In genomic region chr9:98998441-98999151, GRCh38 we compare ENCODE assay signal across 8 cellular contexts. TPM values are rescaled to one million over a fixed set of nuclear protein-coding genes. Genes with fewer than 3 reads are reported as not detected.
DNase-seq lines count a peak whose midpoint lies in the region; ATAC-seq and TF ChIP-seq lines count a peak whose summit lies in the region.

No MANE protein-coding gene starts in this region.

- DNase-seq in Calu3 (peak; percentile 77), H7 (peak; percentile 92), NOMO-1 treated with DMSO at 0.1 percent for 48 hours (lab: John Stamatoyannopoulos, UW; ENCODE audit: unreplicated experiment) (peak; percentile 15), fibroblast of pulmonary artery (ENCODE audit: low read depth) (peak; percentile 64), stromal cell of bone marrow (ENCODE audit: low read depth) (peak; percentile 84)
- peak; percentile 76 to 78 for DNase-seq in activated T-cell treated with anti-CD3 and anti-CD28 coated beads, Interleukin-2, amount 50 U/mL, for 48 hours
- no peak for DNase-seq in natural killer cell treated with Interleukin-12 subunit alpha and Interleukin-12 subunit beta and Interleukin-15 and Interleukin-18, amount 100 ng/mL, for 72 hours (ENCODE audit: low spot score)

- no peaks in the 10 kb centered on the region for H3K27me3 ChIP-seq in H7 (ENCODE audit: control insufficient read depth, insufficient read depth, low read length)

- H3K4me3 ChIP-seq in H7 (ENCODE audit: insufficient read depth, low read depth, low read length): no peak overlapping the region
- no peak overlapping the region for H3K4me3 ChIP-seq in fibroblast of pulmonary artery (replicated peaks; ENCODE audit: low read depth, low read length)

- CTCF ChIA-PET in Calu3 (lab: Charles Lee): interaction anchor here (2.1 to 2.2 kb wide), 2 partner anchors 150 to 192 kb away, joined by 6 to 11 read pairs; no protein-coding TSS in a partner anchor

- H3K4me1 Mint-ChIP-seq in Calu3 (ENCODE audit: low read depth, unreplicated experiment): peaks cover 3% of the 10 kb centered on the region
- peaks cover 16 to 23% of the 10 kb centered on the region in 2 donors for H3K4me1 Mint-ChIP-seq in natural killer cell treated with Interleukin-12 subunit alpha and Interleukin-12 subunit beta and Interleukin-15 and Interleukin-18, amount 100 ng/mL, for 72 hours (ENCODE audit: low read depth in 2 of 2)

- peak; percentile 58 to 81 for ATAC-seq in natural killer cell treated with Interleukin-12 subunit alpha and Interleukin-12 subunit beta and Interleukin-15 and Interleukin-18, amount 100 ng/mL, for 72 hours
- no peak for ATAC-seq in GM21360 (IDR thresholded peaks at IDR 0.05; ENCODE audit: unreplicated experiment)

- peak; percentile 73 for TF ChIP-seq CTCF in Calu3 (IDR thresholded peaks at IDR 0.05; ENCODE audit: unreplicated experiment)
- TF ChIP-seq CTCF in fibroblast of pulmonary artery (IDR thresholded peaks at IDR 0.05; ENCODE audit: low read length, missing control alignments): peak; percentile 93

- H3K27me3 Mint-ChIP-seq in Calu3 (ENCODE audit: unreplicated experiment): peaks cover 79% of the 10 kb centered on the region
- peaks cover 0 to 12% of the 10 kb centered on the region in 2 donors for H3K27me3 Mint-ChIP-seq in natural killer cell treated with Interleukin-12 subunit alpha and Interleukin-12 subunit beta and Interleukin-15 and Interleukin-18, amount 100 ng/mL, for 72 hours

- H3K27ac Mint-ChIP-seq in Calu3 (ENCODE audit: unreplicated experiment): no peak overlapping the region
- H3K27ac Mint-ChIP-seq in natural killer cell treated with Interleukin-12 subunit alpha and Interleukin-12 subunit beta and Interleukin-15 and Interleukin-18, amount 100 ng/mL, for 72 hours: peak overlapping the region in 1 of 2 donors; percentile 70

- no peaks in the 10 kb centered on the region for H3K9me3 Mint-ChIP-seq in Calu3 (ENCODE audit: low read depth, unreplicated experiment)
- H3K9me3 Mint-ChIP-seq in natural killer cell treated with Interleukin-12 subunit alpha and Interleukin-12 subunit beta and Interleukin-15 and Interleukin-18, amount 100 ng/mL, for 72 hours: no peaks in the 10 kb centered on the region

- no peak overlapping the region for H3K4me3 Mint-ChIP-seq in Calu3 (ENCODE audit: low read depth, unreplicated experiment)
- no peak overlapping the region for H3K4me3 Mint-ChIP-seq in natural killer cell treated with Interleukin-12 subunit alpha and Interleukin-12 subunit beta and Interleukin-15 and Interleukin-18, amount 100 ng/mL, for 72 hours

- intact Hi-C loops in Calu3 (cut with micrococcal nuclease; ENCODE audit: unreplicated experiment): loop anchor here (1.0 to 5.0 kb wide), 3 partner anchors 136 to 192 kb away; no protein-coding TSS in a partner anchor

- no peaks in the 10 kb centered on the region for H3K36me3 Mint-ChIP-seq in Calu3 (ENCODE audit: insufficient read depth, unreplicated experiment)
- no peaks in the 10 kb centered on the region for H3K36me3 Mint-ChIP-seq in natural killer cell treated with Interleukin-12 subunit alpha and Interleukin-12 subunit beta and Interleukin-15 and Interleukin-18, amount 100 ng/mL, for 72 hours

- H3K36me3 ChIP-seq in H7 (replicated peaks; ENCODE audit: control insufficient read depth, insufficient read depth, low read length): no peaks in the 10 kb centered on the region

- BruUV-seq in Calu3 (replicated peaks; lab: Mats Ljungman, UMichigan): no TSS peak

RNA-seq across cellular contexts. Expression of gene COL15A1, which starts 54.9 kb away (rescaled TPM):
- not detected in 2 replicates for total RNA-seq in Calu3 (2022)
- not detected in 2 replicates for total RNA-seq in H7 (2014; rRNA removed; shearing (Covaris generic))
- total RNA-seq in natural killer cell treated with Interleukin-12 subunit alpha and Interleukin-12 subunit beta and Interleukin-15 and Interleukin-18, amount 100 ng/mL, for 72 hours: under 1 TPM; 0.14 to 0.47 TPM
